In genomic region chr15:78082743-78083110, GRCh38 we compare ENCODE assay signal across 27 cellular contexts. TPM values are rescaled to one million over a fixed set of nuclear protein-coding genes. Genes with fewer than 3 reads are reported as not detected.
DNase-seq lines count a peak whose midpoint lies in the region; ATAC-seq, FAIRE-seq and TF ChIP-seq lines count a peak whose summit lies in the region.
"Had no signal": no experiment of that assay in that cellular context is flagged by ENCODE, and none has a peak within 500 bp of the region (broad histone marks: within the 10 kb centered on the region; RNA-seq: fewer than 3 reads in every experiment).

No MANE protein-coding gene starts in this region.

- WGBS in GM12878 (ENCODE audit: insufficient coverage, insufficient replicate concordance, low lambda C conversion rate, missing lambda C conversion rate) = 56% methylated on average over 1 of the region's 1 CpG

- no peaks in the 10 kb centered on the region for H3K79me2 ChIP-seq in GM12878 (ENCODE audit: control insufficient read depth, insufficient read depth, low read length)

- no peaks in the 10 kb centered on the region for H3K27me3 Mint-ChIP-seq in stimulated activated naive CD8-positive, alpha-beta T cell treated with anti-CD3 and anti-CD28 coated beads, Interleukin-15, Interleukin-2, amounts not matched to agents 100 ng/mL and 50 ng/mL, for 24 hours
- H3K27me3 Mint-ChIP-seq in stimulated activated naive CD8-positive, alpha-beta T cell treated with anti-CD3 and anti-CD28 coated beads, Interleukin-15, amount 100 ng/mL, for 72 hours = no peaks in the 10 kb centered on the region
- H3K27me3 Mint-ChIP-seq: activated B cell treated with CpG ODN at 0.5 μM for 24 hours; CD4-positive, CD25-positive, alpha-beta regulatory T cell; natural killer cell treated with Interleukin-12 subunit alpha and Interleukin-12 subunit beta and Interleukin-15 and Interleukin-18, amount 100 ng/mL, for 72 hours had no signal

- no peak for TF ChIP-seq POLR2A in GM12878 (IDR thresholded peaks at IDR 0.05; ENCODE audit: low read depth, low read length)

- ATAC-seq in stimulated activated naive CD8-positive, alpha-beta T cell treated with anti-CD3 and anti-CD28 coated beads, Interleukin-15, amount 100 ng/mL, for 72 hours = no peak
- peak; percentile 14; the same call in 2 of the 3 replicates for ATAC-seq in GM12878

- H3K4me3 ChIP-seq in GM12878 = no peak overlapping the region
- H3K4me3 ChIP-seq: ovary, smooth muscle cell, thoracic aorta had no signal

- H3K4me2 ChIP-seq in GM12878 (ENCODE audit: control insufficient read depth, insufficient read depth) = no peak overlapping the region

- peaks cover 8% of the 10 kb centered on the region for H3K4me1 ChIP-seq in GM12878 (ENCODE audit: control insufficient read depth, insufficient read depth, low read length)

- no peak for DNase-seq in stimulated activated naive CD8-positive, alpha-beta T cell treated with anti-CD3 and anti-CD28 coated beads, Interleukin-15, amount 100 ng/mL, for 72 hours
- DNase-seq in GM12878 (ENCODE audit: low read depth, low spot score) (no peak), mesenteric fat pad (ENCODE audit: low spot score) (peak; percentile 64), C1 segment of cervical spinal cord (lab: John Stamatoyannopoulos, UW) (no peak), NCI-H446 treated with DMSO at 0.1 percent for 48 hours (lab: John Stamatoyannopoulos, UW) (no peak), NCI-H2029 treated with DMSO at 0.1 percent for 48 hours (lab: John Stamatoyannopoulos, UW) (no peak)
- DNase-seq: activated B cell treated with CpG ODN at 0.5 μM for 24 hours; activated T-cell treated with anti-CD3 and anti-CD28 coated beads, Interleukin-2, amount 50 U/mL, for 48 hours; CD4-positive, CD25-positive, alpha-beta regulatory T cell; effector memory CD4-positive, alpha-beta T cell; erythroblast; hippocampal formation; MM.1S; NCI-H1417; NCI-H2107; NCI-H446; OCI-M1; retina; Right ventricle myocardium superior had no signal

- TF ChIP-seq CTCF in GM12878 (IDR thresholded peaks at IDR 0.05 in 2 of 3, conservative IDR thresholded peaks at IDR 0.05 in 1 of 3; ENCODE audit: control insufficient read depth in 2 of 3, extremely low read depth in 1 of 3, insufficient read depth in 1 of 3, low read depth in 3 of 3, low read length in 3 of 3) = no peak

- peak overlapping the region; percentile 33 for H3K27ac Mint-ChIP-seq in stimulated activated naive CD8-positive, alpha-beta T cell treated with anti-CD3 and anti-CD28 coated beads, Interleukin-15, Interleukin-2, amounts not matched to agents 100 ng/mL and 50 ng/mL, for 24 hours
- no peak overlapping the region for H3K27ac Mint-ChIP-seq in stimulated activated naive CD8-positive, alpha-beta T cell treated with anti-CD3 and anti-CD28 coated beads, Interleukin-15, amount 100 ng/mL, for 72 hours
- H3K27ac Mint-ChIP-seq: activated B cell treated with CpG ODN at 0.5 μM for 24 hours had no signal

- RAD21 ChIA-PET in GM12878 (lab: Charles Lee; ENCODE audit: unreplicated experiment) = interaction anchor here (1.0 to 2.2 kb wide), 6 partner anchors 15 to 32 kb away, joined by 3 to 9 read pairs (median 4); no protein-coding TSS in a partner anchor

- H3K27me3 ChIP-seq in GM12878 (replicated peaks in 1 of 2; ENCODE audit: control insufficient read depth in 2 of 2, insufficient read depth in 2 of 2, low read length in 1 of 2) = no peaks in the 10 kb centered on the region
- H3K27me3 ChIP-seq: ovary had no signal

- no peaks in the 10 kb centered on the region for H3K9me3 Mint-ChIP-seq in stimulated activated naive CD8-positive, alpha-beta T cell treated with anti-CD3 and anti-CD28 coated beads, Interleukin-15, Interleukin-2, amounts not matched to agents 100 ng/mL and 50 ng/mL, for 24 hours
- H3K9me3 Mint-ChIP-seq in stimulated activated naive CD8-positive, alpha-beta T cell treated with anti-CD3 and anti-CD28 coated beads, Interleukin-15, amount 100 ng/mL, for 72 hours = no peaks in the 10 kb centered on the region
- H3K9me3 Mint-ChIP-seq: activated B cell treated with CpG ODN at 0.5 μM for 24 hours; natural killer cell treated with Interleukin-12 subunit alpha and Interleukin-12 subunit beta and Interleukin-15 and Interleukin-18, amount 100 ng/mL, for 72 hours had no signal

- no peak for FAIRE-seq in GM12878 (lab: Jason Lieb, UNC)
- FAIRE-seq: frontal cortex had no signal

- H3K27ac ChIP-seq in GM12878 (ENCODE audit: control insufficient read depth, insufficient read depth) = no peak overlapping the region
- H3K27ac ChIP-seq: ovary, thoracic aorta had no signal

- H3K4me1 Mint-ChIP-seq in stimulated activated naive CD8-positive, alpha-beta T cell treated with anti-CD3 and anti-CD28 coated beads, Interleukin-15, Interleukin-2, amounts not matched to agents 100 ng/mL and 50 ng/mL, for 24 hours (ENCODE audit: low read depth) = peaks cover 13% of the 10 kb centered on the region
- H3K4me1 Mint-ChIP-seq in stimulated activated naive CD8-positive, alpha-beta T cell treated with anti-CD3 and anti-CD28 coated beads, Interleukin-15, amount 100 ng/mL, for 72 hours = peaks cover 55% of the 10 kb centered on the region

- H3K4me3 Mint-ChIP-seq in stimulated activated naive CD8-positive, alpha-beta T cell treated with anti-CD3 and anti-CD28 coated beads, Interleukin-15, Interleukin-2, amounts not matched to agents 100 ng/mL and 50 ng/mL, for 24 hours = no peak overlapping the region
- H3K4me3 Mint-ChIP-seq in stimulated activated naive CD8-positive, alpha-beta T cell treated with anti-CD3 and anti-CD28 coated beads, Interleukin-15, amount 100 ng/mL, for 72 hours = no peak overlapping the region
- H3K4me3 Mint-ChIP-seq: activated B cell treated with CpG ODN at 0.5 μM for 24 hours; natural killer cell treated with Interleukin-12 subunit alpha and Interleukin-12 subunit beta and Interleukin-15 and Interleukin-18, amount 100 ng/mL, for 72 hours had no signal

- no peaks in the 10 kb centered on the region for H3K9me3 ChIP-seq in GM12878 (replicated peaks; ENCODE audit: control insufficient read depth, insufficient read depth, low read length)
- H3K9me3 ChIP-seq: ovary, thoracic aorta had no signal

- in situ Hi-C loops in GM12878 (cut with MboI) = no loop called here

- no peak overlapping the region for H2AFZ ChIP-seq in GM12878 (ENCODE audit: control insufficient read depth, low read depth, low read length)

- H3K9ac ChIP-seq in GM12878 (ENCODE audit: control insufficient read depth, insufficient read depth, low read length) = no peak overlapping the region

- CTCF ChIA-PET in GM12878 (lab: Yijun Ruan, JAX) = interaction anchor here (0.8 to 3.1 kb wide), 7 partner anchors 13 to 182 kb away, joined by 4 to 16 read pairs (median 4); no protein-coding TSS in a partner anchor

- intact Hi-C loops in GM12878 (cut with micrococcal nuclease; ENCODE audit: unreplicated experiment) = no loop called here

- H3K36me3 Mint-ChIP-seq in stimulated activated naive CD8-positive, alpha-beta T cell treated with anti-CD3 and anti-CD28 coated beads, Interleukin-15, Interleukin-2, amounts not matched to agents 100 ng/mL and 50 ng/mL, for 24 hours (ENCODE audit: low read depth) = no peaks in the 10 kb centered on the region
- H3K36me3 Mint-ChIP-seq: CD4-positive, CD25-positive, alpha-beta regulatory T cell; natural killer cell treated with Interleukin-12 subunit alpha and Interleukin-12 subunit beta and Interleukin-15 and Interleukin-18, amount 100 ng/mL, for 72 hours had no signal

- TF ChIP-seq EP300 in GM12878 (IDR thresholded peaks at IDR 0.05; ENCODE audit: borderline replicate concordance in 1 of 2, control insufficient read depth in 1 of 2, low read depth in 2 of 2, low read length in 2 of 2) = no peak

- no peaks in the 10 kb centered on the region for H3K36me3 ChIP-seq in GM12878 (ENCODE audit: control insufficient read depth in 2 of 2, insufficient read depth in 2 of 2, low read length in 1 of 2)
- H3K36me3 ChIP-seq: ovary, thoracic aorta had no signal

- POLR2A ChIA-PET in GM12878 (lab: Charles Lee) = interaction anchor here (0.5 to 3.0 kb wide), 6 partner anchors 10 to 69 kb away, joined by 3 to 12 read pairs (median 4); no protein-coding TSS in a partner anchor

- no peaks in the 10 kb centered on the region for H4K20me1 ChIP-seq in GM12878 (ENCODE audit: control insufficient read depth, insufficient read depth)

- SMC1A ChIA-PET in GM12878 (lab: Charles Lee; ENCODE audit: uncharacterized antibody, unreplicated experiment) = interaction anchor here (0.6 to 3.8 kb wide), 11 partner anchors 8 to 64 kb away, joined by 3 to 13 read pairs (median 4); no protein-coding TSS in a partner anchor

- no peak for TF ChIP-seq RAD21 in GM12878 (IDR thresholded peaks at IDR 0.05; ENCODE audit: insufficient read depth, low read depth, low read length)

- BruUV-seq in GM12878 (replicated peaks; lab: Mats Ljungman, UMichigan) = no TSS peak

RNA-seq across cellular contexts. Expression of gene TBC1D2B, which starts 5.2 kb away (rescaled TPM):
- 172 and 173 TPM in 2 replicates for total RNA-seq in GM12878 (2013; cell fraction: nucleolus; rRNA removed)
- total RNA-seq in GM12878 (2014; rRNA removed) = 18.4 and 21.9 TPM in 2 replicates
- total RNA-seq in GM12878 (2014; rRNA removed; fragmentation: Illumina TruSeq; extraction: Trizol) = 17.0 and 20.4 TPM in 2 replicates
- 27.0 and 28.7 TPM in 2 replicates for total RNA-seq in GM12878 (2021)
- polyA plus RNA-seq in GM12878 (2011; ENCODE audit: low read depth) = 12.9 TPM
- 53.4 and 75.9 TPM in 2 replicates for polyA plus RNA-seq in GM12878 (2011; rRNA removed)
- polyA plus RNA-seq in GM12878 (2011; cell fraction: cytosol; rRNA removed) = 38.8 and 40.0 TPM in 2 replicates
- polyA plus RNA-seq in GM12878 (2011; cell fraction: nucleus; rRNA removed) = 110 and 121 TPM in 2 replicates
- 17.9 and 21.2 TPM in 2 replicates for polyA plus RNA-seq in GM12878 (2012)
- 22.7 and 26.1 TPM in 2 replicates for polyA plus RNA-seq in GM12878 (2014; fragmentation: Illumina TruSeq; extraction: Trizol)
- 1 to 10 TPM; 1.3 to 1.4 TPM for polyA plus RNA-seq in GM12878 (2014; fragmentation: Nextera tagmentation; extraction: Ambion mirVana)
- polyA plus RNA-seq in GM12878 (2014; rRNA removed) = 22.4 and 25.6 TPM in 2 replicates
- 1 to 10 TPM; 2.7 to 8.2 TPM for polyA plus RNA-seq in GM12878 (2016; fragmentation: Nextera tagmentation; extraction: Ambion mirVana)
- polyA minus RNA-seq in GM12878 (2011; rRNA and poly(A)+ RNA removed) = 50.3 and 51.8 TPM in 2 replicates
- 14.4 and 14.8 TPM in 2 replicates for polyA minus RNA-seq in GM12878 (2011; cell fraction: cytosol; rRNA and poly(A)+ RNA removed)
- 35.9 and 50.8 TPM in 2 replicates for polyA minus RNA-seq in GM12878 (2011; cell fraction: nucleus; rRNA and poly(A)+ RNA removed)
- 82.0 TPM for total RNA-seq in mesenteric fat pad

RNA-seq across cellular contexts. Expression of gene SH2D7, which starts 9.6 kb away (rescaled TPM):
- total RNA-seq in GM12878 (2013; cell fraction: nucleolus; rRNA removed) = not detected in 2 replicates
- total RNA-seq in GM12878 (2014; rRNA removed) = 0.06 TPM in 1 of 2 replicates, not detected in the other
- total RNA-seq in GM12878 (2014; rRNA removed; fragmentation: Illumina TruSeq; extraction: Trizol) = not detected in 2 replicates
- 0.08 TPM in 1 of 2 replicates, not detected in the other for total RNA-seq in GM12878 (2021)
- polyA plus RNA-seq in GM12878 (2011; ENCODE audit: low read depth) = not detected
- not detected in 2 replicates for polyA plus RNA-seq in GM12878 (2011; rRNA removed)
- polyA plus RNA-seq in GM12878 (2011; cell fraction: cytosol; rRNA removed) = not detected in 2 replicates
- polyA plus RNA-seq in GM12878 (2011; cell fraction: nucleus; rRNA removed) = not detected in 2 replicates
- not detected in 2 replicates for polyA plus RNA-seq in GM12878 (2012)
- polyA plus RNA-seq in GM12878 (2014; fragmentation: Illumina TruSeq; extraction: Trizol) = 0.04 TPM in 1 of 2 replicates, not detected in the other
- polyA plus RNA-seq in GM12878 (2014; fragmentation: Nextera tagmentation; extraction: Ambion mirVana) = not detected
- polyA plus RNA-seq in GM12878 (2014; rRNA removed) = not detected in 2 replicates
- polyA plus RNA-seq in GM12878 (2016; fragmentation: Nextera tagmentation; extraction: Ambion mirVana) = not detected
- polyA minus RNA-seq in GM12878 (2011; rRNA and poly(A)+ RNA removed) = 0.10 and 0.15 TPM in 2 replicates
- polyA minus RNA-seq in GM12878 (2011; cell fraction: cytosol; rRNA and poly(A)+ RNA removed) = not detected in 2 replicates
- 0.12 TPM in 1 of 2 replicates, not detected in the other for polyA minus RNA-seq in GM12878 (2011; cell fraction: nucleus; rRNA and poly(A)+ RNA removed)
- not detected for total RNA-seq in mesenteric fat pad
- total RNA-seq: activated B cell treated with CpG ODN at 0.5 μM for 24 hours; CD4-positive, CD25-positive, alpha-beta regulatory T cell; cerebellum; frontal cortex; left lobe of liver; natural killer cell treated with Interleukin-12 subunit alpha and Interleukin-12 subunit beta and Interleukin-15 and Interleukin-18, amount 100 ng/mL, for 72 hours; ovary; Right ventricle myocardium superior; smooth muscle cell; thoracic aorta had no signal
- polyA plus RNA-seq: ovary had no signal

RNA-seq across cellular contexts. Expression of gene CIB2, which starts 48.5 kb away (rescaled TPM):
- 0.69 and 1.5 TPM in 2 replicates for total RNA-seq in GM12878 (2013; cell fraction: nucleolus; rRNA removed)
- total RNA-seq in GM12878 (2014; rRNA removed) = 7.2 and 8.8 TPM in 2 replicates
- 5.9 and 6.8 TPM in 2 replicates for total RNA-seq in GM12878 (2014; rRNA removed; fragmentation: Illumina TruSeq; extraction: Trizol)
- 6.9 and 7.2 TPM in 2 replicates for total RNA-seq in GM12878 (2021)
- polyA plus RNA-seq in GM12878 (2011; ENCODE audit: low read depth) = 2.3 TPM
- polyA plus RNA-seq in GM12878 (2011; rRNA removed) = 7.4 and 11.7 TPM in 2 replicates
- 7.8 and 10.2 TPM in 2 replicates for polyA plus RNA-seq in GM12878 (2011; cell fraction: cytosol; rRNA removed)
- polyA plus RNA-seq in GM12878 (2011; cell fraction: nucleus; rRNA removed) = 3.3 and 3.9 TPM in 2 replicates
- polyA plus RNA-seq in GM12878 (2012) = 3.1 and 3.4 TPM in 2 replicates
- 7.9 and 11.7 TPM in 2 replicates for polyA plus RNA-seq in GM12878 (2014; fragmentation: Illumina TruSeq; extraction: Trizol)
- 1 to 10 TPM in 1 of 2 experiments, under 1 TPM in 1; 0.56 to 1.6 TPM for polyA plus RNA-seq in GM12878 (2014; fragmentation: Nextera tagmentation; extraction: Ambion mirVana)
- polyA plus RNA-seq in GM12878 (2014; rRNA removed) = 7.2 and 8.2 TPM in 2 replicates
- 10 to 100 TPM in 1 of 2 experiments, 1 to 10 TPM in 1; 1.5 to 12.1 TPM for polyA plus RNA-seq in GM12878 (2016; fragmentation: Nextera tagmentation; extraction: Ambion mirVana)
- polyA minus RNA-seq in GM12878 (2011; rRNA and poly(A)+ RNA removed) = 10.4 and 22.3 TPM in 2 replicates
- 2.6 and 3.7 TPM in 2 replicates for polyA minus RNA-seq in GM12878 (2011; cell fraction: cytosol; rRNA and poly(A)+ RNA removed)
- polyA minus RNA-seq in GM12878 (2011; cell fraction: nucleus; rRNA and poly(A)+ RNA removed) = 0.73 and 1.2 TPM in 2 replicates
- total RNA-seq in mesenteric fat pad = 5.5 TPM
